ENCODE assay signal across 1 cellular context in genomic region chr2:216392018-216392562, GRCh38.
TF ChIP-seq lines count a peak whose summit lies in the region.

No MANE protein-coding gene starts in this region.

TF ChIP-seq in GM23338, 12 proteins besides CTCF, POLR2A, EP300 and RAD21 (continued from another document):
- TF ChIP-seq, protein P1, sequence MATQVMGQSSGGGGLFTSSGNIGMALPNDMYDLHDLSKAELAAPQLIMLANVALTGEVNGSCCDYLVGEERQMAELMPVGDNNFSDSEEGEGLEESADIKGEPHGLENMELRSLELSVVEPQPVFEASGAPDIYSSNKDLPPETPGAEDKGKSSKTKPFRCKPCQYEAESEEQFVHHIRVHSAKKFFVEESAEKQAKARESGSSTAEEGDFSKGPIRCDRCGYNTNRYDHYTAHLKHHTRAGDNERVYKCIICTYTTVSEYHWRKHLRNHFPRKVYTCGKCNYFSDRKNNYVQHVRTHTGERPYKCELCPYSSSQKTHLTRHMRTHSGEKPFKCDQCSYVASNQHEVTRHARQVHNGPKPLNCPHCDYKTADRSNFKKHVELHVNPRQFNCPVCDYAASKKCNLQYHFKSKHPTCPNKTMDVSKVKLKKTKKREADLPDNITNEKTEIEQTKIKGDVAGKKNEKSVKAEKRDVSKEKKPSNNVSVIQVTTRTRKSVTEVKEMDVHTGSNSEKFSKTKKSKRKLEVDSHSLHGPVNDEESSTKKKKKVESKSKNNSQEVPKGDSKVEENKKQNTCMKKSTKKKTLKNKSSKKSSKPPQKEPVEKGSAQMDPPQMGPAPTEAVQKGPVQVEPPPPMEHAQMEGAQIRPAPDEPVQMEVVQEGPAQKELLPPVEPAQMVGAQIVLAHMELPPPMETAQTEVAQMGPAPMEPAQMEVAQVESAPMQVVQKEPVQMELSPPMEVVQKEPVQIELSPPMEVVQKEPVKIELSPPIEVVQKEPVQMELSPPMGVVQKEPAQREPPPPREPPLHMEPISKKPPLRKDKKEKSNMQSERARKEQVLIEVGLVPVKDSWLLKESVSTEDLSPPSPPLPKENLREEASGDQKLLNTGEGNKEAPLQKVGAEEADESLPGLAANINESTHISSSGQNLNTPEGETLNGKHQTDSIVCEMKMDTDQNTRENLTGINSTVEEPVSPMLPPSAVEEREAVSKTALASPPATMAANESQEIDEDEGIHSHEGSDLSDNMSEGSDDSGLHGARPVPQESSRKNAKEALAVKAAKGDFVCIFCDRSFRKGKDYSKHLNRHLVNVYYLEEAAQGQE (IDR thresholded peaks at IDR 0.05; ENCODE audit: unreplicated experiment), result no peak
- TF ChIP-seq EZH2phosphoT487 (IDR thresholded peaks at IDR 0.05; ENCODE audit: unreplicated experiment), result no peak
- no peak for TF ChIP-seq STAT1 (IDR thresholded peaks at IDR 0.05; ENCODE audit: unreplicated experiment)
- TF ChIP-seq ZNF114 (CRISPR knock-in tag; IDR thresholded peaks at IDR 0.05), result no peak
